12 cellular contexts compared by ENCODE assay signal in genomic region chr1:181094813-181095212, GRCh38. TPM values are rescaled to one million over a fixed set of nuclear protein-coding genes. Genes with fewer than 3 reads are reported as not detected.
DNase-seq lines count a peak whose midpoint lies in the region; ATAC-seq and TF ChIP-seq lines count a peak whose summit lies in the region.
"Had no signal": no experiment of that assay in that cellular context is flagged by ENCODE, and none has a peak within 500 bp of the region (broad histone marks: within the 10 kb centered on the region; RNA-seq: fewer than 3 reads in every experiment).

No MANE protein-coding gene starts in this region.

- no peak overlapping the region for H3K27ac ChIP-seq in BLaER1 treated with 17β-estradiol and CSF1 and Interleukin-3, amounts not matched to agents 10 nM and 100 nM
- H3K27ac ChIP-seq in SJCRH30: peak overlapping the region; percentile 88
- H3K27ac ChIP-seq: body of pancreas, WERI-Rb-1 had no signal

- no peak for ATAC-seq in HG02763 (IDR thresholded peaks at IDR 0.05; ENCODE audit: unreplicated experiment)
- ATAC-seq in activated naive CD4-positive, alpha-beta T cell treated with anti-CD3 and anti-CD28 coated beads, Interleukin-2, amount 50 U/mL, for 72 hours: no peak
- ATAC-seq: body of pancreas had no signal

- no peak overlapping the region for H3K4me3 ChIP-seq in BLaER1 treated with 17β-estradiol and CSF1 and Interleukin-3, amounts not matched to agents 10 nM and 100 nM
- H3K4me3 ChIP-seq in SJCRH30: no peak overlapping the region
- H3K4me3 ChIP-seq: body of pancreas had no signal

- DNase-seq in SJCRH30: peak; percentile 85 to 87
- peak; percentile 90 for DNase-seq in fibroblast of the conjunctiva (ENCODE audit: low read depth)
- no peak for DNase-seq in osteocyte (ENCODE audit: extremely low spot score, unreplicated experiment)
- DNase-seq in NCI-H1436 treated with DMSO at 0.1 percent for 48 hours (lab: John Stamatoyannopoulos, UW): no peak
- DNase-seq in activated CD4-positive, alpha-beta T cell treated with anti-CD3 and anti-CD28 coated beads for 1 hour: no peak
- no peak for DNase-seq in activated naive CD4-positive, alpha-beta T cell treated with anti-CD3 and anti-CD28 coated beads, Interleukin-2, amount 50 U/mL, for 72 hours (ENCODE audit: low spot score in 2 of 2)
- DNase-seq: NCI-H524 treated with DMSO at 0.1 percent for 48 hours; stimulated activated CD4-positive, alpha-beta T cell treated with anti-CD3 and anti-CD28 coated beads, Interleukin-15, amount 100 ng/mL, for 24 hours; WERI-Rb-1 had no signal

- H3K36me3 Mint-ChIP-seq in osteocyte (ENCODE audit: unreplicated experiment): peaks cover 22% of the 10 kb centered on the region
- H3K36me3 Mint-ChIP-seq in activated naive CD4-positive, alpha-beta T cell treated with anti-CD3 and anti-CD28 coated beads, Interleukin-2, amount 50 U/mL, for 72 hours: peaks cover 41 to 47% of the 10 kb centered on the region in 2 donors

- H3K9me3 ChIP-seq in BLaER1 treated with 17β-estradiol and CSF1 and Interleukin-3, amounts not matched to agents 10 nM and 100 nM (replicated peaks in 1 of 11): no peaks in the 10 kb centered on the region
- no peaks in the 10 kb centered on the region for H3K9me3 ChIP-seq in SJCRH30 (replicated peaks)
- H3K9me3 ChIP-seq: body of pancreas had no signal

- peak overlapping the region; percentile 56 for H3K4me3 Mint-ChIP-seq in osteocyte (ENCODE audit: unreplicated experiment)

- peaks cover 88% of the 10 kb centered on the region for H3K4me1 Mint-ChIP-seq in osteocyte (ENCODE audit: unreplicated experiment)

- H3K27ac Mint-ChIP-seq in osteocyte (ENCODE audit: unreplicated experiment): peak overlapping the region; percentile 94
- H3K27ac Mint-ChIP-seq in activated naive CD4-positive, alpha-beta T cell treated with anti-CD3 and anti-CD28 coated beads, Interleukin-2, amount 50 U/mL, for 72 hours: no peak overlapping the region

- no peaks in the 10 kb centered on the region for H3K27me3 Mint-ChIP-seq in osteocyte (ENCODE audit: unreplicated experiment)

- H4K20me1 ChIP-seq in BLaER1 treated with 17β-estradiol and CSF1 and Interleukin-3, amounts not matched to agents 10 nM and 100 nM: peaks cover 53 to 75% (median 63%) of the 10 kb centered on the region in 11 experiments

- H3K9ac ChIP-seq in BLaER1 treated with 17β-estradiol and CSF1 and Interleukin-3, amounts not matched to agents 10 nM and 100 nM: no peak overlapping the region

- H3K9me3 Mint-ChIP-seq in osteocyte (ENCODE audit: unreplicated experiment): no peaks in the 10 kb centered on the region
- H3K9me3 Mint-ChIP-seq in activated naive CD4-positive, alpha-beta T cell treated with anti-CD3 and anti-CD28 coated beads, Interleukin-2, amount 50 U/mL, for 72 hours: no peaks in the 10 kb centered on the region

- H3K36me3 ChIP-seq in BLaER1 treated with 17β-estradiol and CSF1 and Interleukin-3, amounts not matched to agents 10 nM and 100 nM: peaks cover 12 to 41% (median 34%) of the 10 kb centered on the region in 11 experiments; a peak in 17 of 22 replicates
- H3K36me3 ChIP-seq in SJCRH30: peaks cover 32% of the 10 kb centered on the region

- no peak for TF ChIP-seq CTCF in osteocyte (IDR thresholded peaks at IDR 0.05)

- H3K4me1 ChIP-seq in BLaER1 treated with 17β-estradiol and CSF1 and Interleukin-3, amounts not matched to agents 10 nM and 100 nM: peaks cover 68 to 88% (median 77%) of the 10 kb centered on the region in 10 experiments
- peaks cover 59% of the 10 kb centered on the region for H3K4me1 ChIP-seq in SJCRH30

- H3K4me2 ChIP-seq in BLaER1 treated with 17β-estradiol and CSF1 and Interleukin-3, amounts not matched to agents 10 nM and 100 nM: peak overlapping the region in 9 of 11 experiments; percentile 65 to 89 (median 76); a peak in 11 of 22 replicates

- H3K27me3 ChIP-seq in BLaER1 treated with 17β-estradiol and CSF1 and Interleukin-3, amounts not matched to agents 10 nM and 100 nM: no peaks in the 10 kb centered on the region
- H3K27me3 ChIP-seq in SJCRH30: no peaks in the 10 kb centered on the region
- H3K27me3 ChIP-seq: body of pancreas had no signal

RNA-seq across cellular contexts. Expression of gene IER5, which starts 6.3 kb away (rescaled TPM):
- 30.3 and 31.9 TPM in 2 replicates for total RNA-seq in SJCRH30 (2014; rRNA removed; shearing (Covaris generic))
- total RNA-seq in osteocyte: 29.8 and 32.2 TPM in 2 replicates
- 10 to 100 TPM; 20.3 to 68.4 TPM for total RNA-seq in activated naive CD4-positive, alpha-beta T cell treated with anti-CD3 and anti-CD28 coated beads, Interleukin-2, amount 50 U/mL, for 72 hours

Comparison
In these comparisons a context has a peak if more than half of its experiments do, and no peak if none do; other contexts are left out.
1. DNase-seq: peak in SJCRH30 (2 of 2) and fibroblast of the conjunctiva (single experiment); none in osteocyte (single experiment), NCI-H1436 treated with DMSO at 0.1 percent for 48 hours (single experiment), activated CD4-positive, alpha-beta T cell treated with anti-CD3 and anti-CD28 coated beads for 1 hour (single experiment) and activated naive CD4-positive, alpha-beta T cell treated with anti-CD3 and anti-CD28 coated beads, Interleukin-2, amount 50 U/mL, for 72 hours (0 of 2).